Comparison of ENCODE assay signal across 1 cellular context in genomic region chr9:111631071-111631971, GRCh38.
TF ChIP-seq lines count a peak whose summit lies in the region.

Gene DNAJC25 (plus strand): TSS chr9:111631334. CDS start chr9:111631408, 74 bp downstream.

TF ChIP-seq in A549, 52 proteins besides CTCF, POLR2A, EP300 and RAD21 (continued from another document):
- TF ChIP-seq HOXA7 (CRISPR knock-in tag; IDR thresholded peaks at IDR 0.05): no peak
- TF ChIP-seq FOSL2 (IDR thresholded peaks at IDR 0.05): no peak
- no peak for TF ChIP-seq FOSL2 (CRISPR knock-in tag; IDR thresholded peaks at IDR 0.05)
- no peak for TF ChIP-seq NPAS2 (CRISPR knock-in tag; IDR thresholded peaks at IDR 0.05; ENCODE audit: borderline replicate concordance)
- TF ChIP-seq MAX (IDR thresholded peaks at IDR 0.05): peak; percentile 84
- TF ChIP-seq MAZ (IDR thresholded peaks at IDR 0.05; ENCODE audit: borderline replicate concordance, low read depth, low read length): 0 out of 2 replicates have a peak, but pooled peaks have one; percentile 67
